19 cellular contexts compared by ENCODE assay signal in genomic region chr7:34838329-34838728, GRCh38.
A peak's percentile ranks its signal among the peaks of the same experiment; 100 is the strongest.
DNase-seq lines count a peak whose midpoint lies in the region; ATAC-seq and TF ChIP-seq lines count a peak whose summit lies in the region.
"Had no signal": no experiment of that assay in that cellular context is flagged by ENCODE, and none has a peak within 500 bp of the region (broad histone marks: within the 10 kb centered on the region; RNA-seq: fewer than 3 reads in every experiment).

No MANE protein-coding gene starts in this region.

- no TSS peak for BruUV-seq in HCT116 (replicated peaks; lab: Mats Ljungman, UMichigan)

- RAD21 ChIA-PET in HCT116 (lab: Charles Lee; ENCODE audit: low non-redundant PET in 1 of 2, low total read pairs in 2 of 2, uncharacterized antibody in 2 of 2, unreplicated experiment in 2 of 2): no interaction called here

- DNase-seq in HCT116 (ENCODE audit: low read depth, low spot score) (no peak), NCI-H2171 (lab: John Stamatoyannopoulos, UW) (peak; percentile 41), astrocyte of the cerebellum (ENCODE audit: low read depth) (peak; percentile 79), renal cortical epithelial cell (ENCODE audit: low read depth) (peak; percentile 34), OCI-M1 (lab: John Stamatoyannopoulos, UW) (no peak)
- no peak for DNase-seq in activated CD4-positive, alpha-beta T cell treated with anti-CD3 and anti-CD28 coated beads for 36 hours
- DNase-seq: activated gamma-delta T cell treated with Interleukin-2 at 50 U/mL for 16 hours; BE2C; cortex of kidney; Karpas-422; NCI-H1930; NCI-H774; Peyer's patch; small intestine; stimulated activated CD4-positive, alpha-beta T cell treated with anti-CD3 and anti-CD28 coated beads, Interleukin-4, amount 100 ng/mL, for 4 hours had no signal

- intact Hi-C loops in HCT116 (cut with micrococcal nuclease): no loop called here
- intact Hi-C loops in activated CD4-positive, alpha-beta T cell treated with anti-CD3 and anti-CD28 coated beads for 36 hours (cut with DNase I, micrococcal nuclease): loop anchor here in 1 of 2 experiments (10.0 kb wide), 1 partner anchor 56 kb away; no protein-coding TSS in a partner anchor

- no peaks in the 10 kb centered on the region for H3K79me2 ChIP-seq in HCT116 (ENCODE audit: insufficient read depth, low read length)
- H3K79me2 ChIP-seq: hepatocyte had no signal

- ATAC-seq in HCT116 (peak; percentile 55), GM18505 (IDR thresholded peaks at IDR 0.05; ENCODE audit: unreplicated experiment) (no peak)
- no peak for ATAC-seq in activated CD4-positive, alpha-beta T cell treated with anti-CD3 and anti-CD28 coated beads for 36 hours

- H3K27me3 ChIP-seq in HCT116 (ENCODE audit: insufficient read depth, low read length): no peaks in the 10 kb centered on the region
- H3K27me3 ChIP-seq: BE2C, hepatocyte, Peyer's patch had no signal

- H3K9me2 ChIP-seq in HCT116 (ENCODE audit: insufficient read depth): no peaks in the 10 kb centered on the region

- peaks cover 8 to 20% of the 10 kb centered on the region in 2 experiments; a peak in 3 of 4 replicates for H3K4me1 ChIP-seq in HCT116 (ENCODE audit: control insufficient read depth in 1 of 2, insufficient read depth in 2 of 2, low read length in 2 of 2)
- H3K4me1 ChIP-seq: BE2C, Peyer's patch, prostate gland had no signal

- no peak overlapping the region for H3K27ac ChIP-seq in HCT116 (ENCODE audit: low read depth, low read length)
- H3K27ac ChIP-seq: hepatocyte, Peyer's patch, prostate gland had no signal

- H3K36me3 Mint-ChIP-seq in activated CD4-positive, alpha-beta T cell treated with anti-CD3 and anti-CD28 coated beads for 36 hours (ENCODE audit: low read depth): no peaks in the 10 kb centered on the region

- H3K27me3 Mint-ChIP-seq in activated CD4-positive, alpha-beta T cell treated with anti-CD3 and anti-CD28 coated beads for 36 hours: peaks cover 11% of the 10 kb centered on the region

- POLR2A ChIA-PET in HCT116 (lab: Charles Lee): interaction anchor here (1.2 to 3.0 kb wide), 3 partner anchors 9 to 14 kb away, joined by 3 to 16 read pairs (median 6); no protein-coding TSS in a partner anchor
- POLR2A ChIA-PET in activated CD4-positive, alpha-beta T cell treated with anti-CD3 and anti-CD28 coated beads for 36 hours (lab: Charles Lee): no interaction called here

- peaks cover 3% of the 10 kb centered on the region for H3K4me1 Mint-ChIP-seq in activated CD4-positive, alpha-beta T cell treated with anti-CD3 and anti-CD28 coated beads for 36 hours
- H3K4me1 Mint-ChIP-seq: nephron had no signal

- CTCF ChIA-PET in HCT116 (lab: Charles Lee): no interaction called here
- CTCF ChIA-PET in activated CD4-positive, alpha-beta T cell treated with anti-CD3 and anti-CD28 coated beads for 36 hours (lab: Charles Lee): no interaction called here

- H2AFZ ChIP-seq in HCT116 (ENCODE audit: low read depth, low read length, poor library complexity, severe bottlenecking): peak overlapping the region; percentile 93
- H2AFZ ChIP-seq: hepatocyte had no signal

- H3K4me3 ChIP-seq in HCT116 (replicated peaks in 1 of 2; ENCODE audit: low read depth in 1 of 2, low read length in 2 of 2) (no peak overlapping the region), astrocyte of the cerebellum (ENCODE audit: low read depth, low read length) (no peak overlapping the region)
- H3K4me3 ChIP-seq: hepatocyte, Peyer's patch, prostate gland had no signal

- peaks cover 3% of the 10 kb centered on the region for H3K9me3 Mint-ChIP-seq in activated CD4-positive, alpha-beta T cell treated with anti-CD3 and anti-CD28 coated beads for 36 hours (ENCODE audit: low read depth)
- H3K9me3 Mint-ChIP-seq: nephron had no signal

- peak overlapping the region; percentile 53 for H3K4me2 ChIP-seq in HCT116 (ENCODE audit: low read length)
- H3K4me2 ChIP-seq: hepatocyte had no signal

- H3K9me3 ChIP-seq in HCT116 (ENCODE audit: control insufficient read depth in 1 of 2, insufficient read depth in 1 of 2, low read depth in 1 of 2, low read length in 2 of 2): no peaks in the 10 kb centered on the region
- H3K9me3 ChIP-seq: BE2C, Peyer's patch, prostate gland had no signal

- no peak for TF ChIP-seq RAD21 in HCT116 (IDR thresholded peaks at IDR 0.05; ENCODE audit: low read depth)

- H3K27ac Mint-ChIP-seq in activated CD4-positive, alpha-beta T cell treated with anti-CD3 and anti-CD28 coated beads for 36 hours: no peak overlapping the region
- H3K27ac Mint-ChIP-seq: nephron had no signal

- H3K9ac ChIP-seq in HCT116 (ENCODE audit: low read length): no peak overlapping the region

- H4K20me1 ChIP-seq in HCT116 (ENCODE audit: insufficient read depth): no peaks in the 10 kb centered on the region

- no peak overlapping the region for H3K4me3 Mint-ChIP-seq in activated CD4-positive, alpha-beta T cell treated with anti-CD3 and anti-CD28 coated beads for 36 hours
- H3K4me3 Mint-ChIP-seq: nephron had no signal

- TF ChIP-seq POLR2A in HCT116 (IDR thresholded peaks at IDR 0.05; ENCODE audit: borderline replicate concordance, extremely low read depth, insufficient read depth, insufficient read length) (no peak), GM18505 (IDR thresholded peaks at IDR 0.05; ENCODE audit: borderline replicate concordance, extremely low read depth, insufficient read depth, insufficient read length) (no peak)

- in situ Hi-C loops in astrocyte of the cerebellum (cut with HindIII; ENCODE audit: low sequenced_read_pairs): no loop called here

- no peaks in the 10 kb centered on the region for H3K36me3 ChIP-seq in HCT116 (ENCODE audit: control insufficient read depth in 1 of 2, insufficient read depth in 2 of 2, low read length in 2 of 2)
- H3K36me3 ChIP-seq: BE2C, Peyer's patch, prostate gland had no signal

- no peak for TF ChIP-seq CTCF in HCT116 (IDR thresholded peaks at IDR 0.05 in 2 of 3, conservative IDR thresholded peaks at IDR 0.05 in 1 of 3; ENCODE audit: borderline replicate concordance in 1 of 3, insufficient read depth in 1 of 3, low read depth in 2 of 3, low read length in 2 of 3)
- TF ChIP-seq CTCF in astrocyte of the cerebellum (IDR thresholded peaks at IDR 0.05; ENCODE audit: low read depth, low read length, missing control alignments): no peak

TF ChIP-seq in HCT116, 20 proteins besides CTCF, POLR2A, EP300 and RAD21:
- no peak for TF ChIP-seq ZNF274 (IDR thresholded peaks at IDR 0.05; ENCODE audit: low read depth, low read length)
- 0 out of 2 replicates have a peak, but pooled peaks have one; percentile 36 for TF ChIP-seq FOSL1 (IDR thresholded peaks at IDR 0.05; ENCODE audit: low read depth)

Comparison
In these comparisons a context has a peak if more than half of its experiments do, and no peak if none do; other contexts are left out.
1. DNase-seq: peak in NCI-H2171 (single experiment), astrocyte of the cerebellum (single experiment) and renal cortical epithelial cell (single experiment); none in HCT116 (single experiment), activated CD4-positive, alpha-beta T cell treated with anti-CD3 and anti-CD28 coated beads for 36 hours (single experiment) and OCI-M1 (single experiment).